In the genomic region with DNA sequence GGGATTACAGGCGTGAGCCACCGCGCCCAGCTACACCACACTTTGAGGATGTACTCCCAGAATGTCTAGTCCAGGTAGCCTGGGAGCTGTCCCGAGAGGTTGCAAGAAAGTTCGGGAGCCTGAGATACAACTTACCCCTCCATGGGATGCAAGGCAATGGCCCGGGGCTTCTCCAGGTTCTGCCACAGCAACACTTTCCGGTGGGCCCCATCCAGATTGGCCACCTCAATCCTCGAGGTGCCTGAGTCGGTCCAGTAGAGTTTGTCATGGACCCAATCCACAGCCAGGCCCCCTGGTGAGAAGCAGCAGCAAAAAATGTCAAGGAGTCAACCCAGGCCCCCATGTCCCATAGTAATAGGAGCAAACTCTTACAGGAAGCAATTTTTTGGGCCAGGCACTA, we compare ENCODE assay signal across 8 cellular contexts.
"Had no signal": no experiment of that assay in that cellular context is flagged by ENCODE, and none has a peak within 500 bp of the region (broad histone marks: within the 10 kb centered on the region; RNA-seq: fewer than 3 reads in every experiment).

No MANE protein-coding gene starts in this region.

- H3K9me3 Mint-ChIP-seq: GM23338, H9, HFFc6 had no signal

- H3K4me3 ChIP-seq: GM23248, GM23338, HAP-1 had no signal

- DNase-seq: GM23248, GOT3, H7, H9, HCEC 1CT, HFFc6 had no signal

- H3K27ac Mint-ChIP-seq: GM23338, H9, HFFc6 had no signal

- H3K4me3 Mint-ChIP-seq: GM23338, H9, HFFc6 had no signal

- H3K9me3 ChIP-seq: HAP-1 had no signal

- H3K4me1 ChIP-seq: HAP-1 had no signal
